ENCODE assay signal across 16 cellular contexts in genomic region chr14:87052646-87053225, GRCh38.
DNase-seq lines count a peak whose midpoint lies in the region; ATAC-seq, FAIRE-seq and TF ChIP-seq lines count a peak whose summit lies in the region.
"Had no signal": no experiment of that assay in that cellular context is flagged by ENCODE, and none has a peak within 500 bp of the region (broad histone marks: within the 10 kb centered on the region; RNA-seq: fewer than 3 reads in every experiment).

No MANE protein-coding gene starts in this region.

- ATAC-seq in body of pancreas: peak; percentile 57
- peak in 3 of 4 donors; percentile 37 to 64 (median 45) for ATAC-seq in pancreas
- no peak for ATAC-seq in WTC11
- ATAC-seq: A549; CD8-positive, alpha-beta T cell had no signal

- no peak overlapping the region for H3K4me3 ChIP-seq in body of pancreas
- no peak overlapping the region for H3K4me3 ChIP-seq in pancreas
- H3K4me3 ChIP-seq: A549, BLaER1, HAP-1, PC-9 had no signal

- H3K4me1 ChIP-seq in body of pancreas: peaks cover 10% of the 10 kb centered on the region
- peaks cover 0 to 4% (median 0%) of the 10 kb centered on the region in 3 donors for H3K4me1 ChIP-seq in pancreas
- H3K4me1 ChIP-seq: A549, BLaER1, HAP-1 had no signal

- no peaks in the 10 kb centered on the region for H3K27me3 Mint-ChIP-seq in WTC11 (ENCODE audit: low read depth)
- no peaks in the 10 kb centered on the region for H3K27me3 Mint-ChIP-seq in activated CD4-positive, alpha-beta memory T cell treated with anti-CD3 and anti-CD28 coated beads, Interleukin-2, amount 10 ng/mL, durations not matched to agents 7 days and 5 days

- no peaks in the 10 kb centered on the region for H3K36me3 Mint-ChIP-seq in WTC11
- H3K36me3 Mint-ChIP-seq in activated CD4-positive, alpha-beta memory T cell treated with anti-CD3 and anti-CD28 coated beads, Interleukin-2, amount 10 ng/mL, durations not matched to agents 7 days and 5 days (ENCODE audit: low read depth): no peaks in the 10 kb centered on the region
- H3K36me3 Mint-ChIP-seq: CD8-positive, alpha-beta T cell had no signal

- peak; percentile 56 for DNase-seq in DMS 273 treated with DMSO at 0.1 percent for 48 hours (lab: John Stamatoyannopoulos, UW)
- peak; percentile 85 to 94 for DNase-seq in NCI-H524 (lab: John Stamatoyannopoulos, UW)
- no peak for DNase-seq in body of pancreas
- peak in 1 of 6 donors; percentile 23 for DNase-seq in pancreas
- no peak for DNase-seq in WTC11 (ENCODE audit: low spot score)
- no peak for DNase-seq in activated CD4-positive, alpha-beta memory T cell treated with anti-CD3 and anti-CD28 coated beads, Interleukin-2, amount 10 ng/mL, durations not matched to agents 7 days and 5 days
- no peak for DNase-seq in GM19239 (ENCODE audit: insufficient read length, low spot score)
- DNase-seq in activated T-cell treated with anti-CD3 and anti-CD28 coated beads for 4 hours: no peak
- DNase-seq: Calu3; CD8-positive, alpha-beta T cell; DMS79 treated with DMSO at 0.1 percent for 48 hours; NCI-H187 treated with DMSO at 0.1 percent for 48 hours; PC-9 had no signal

- no peak for TF ChIP-seq POLR2A in body of pancreas (IDR thresholded peaks at IDR 0.05)

- POLR2A ChIA-PET in WTC11 (lab: Charles Lee): no interaction called here
- POLR2A ChIA-PET in activated CD4-positive, alpha-beta memory T cell treated with anti-CD3 and anti-CD28 coated beads, Interleukin-2, amount 10 ng/mL, durations not matched to agents 7 days and 5 days (lab: Charles Lee): no interaction called here

- FAIRE-seq in pancreas (lab: Jason Lieb, UNC): no peak
- no peak for FAIRE-seq in GM19239 (lab: Jason Lieb, UNC)
- FAIRE-seq: A549 had no signal

- H3K27ac ChIP-seq in body of pancreas (peak overlapping the region in 1 of 4 donors; percentile 37), pancreas (no peak overlapping the region)
- H3K27ac ChIP-seq: A549, BLaER1, PC-9 had no signal

- CTCF ChIA-PET in WTC11 (lab: Charles Lee): no interaction called here
- CTCF ChIA-PET in activated CD4-positive, alpha-beta memory T cell treated with anti-CD3 and anti-CD28 coated beads, Interleukin-2, amount 10 ng/mL, durations not matched to agents 7 days and 5 days (lab: Charles Lee): no interaction called here

- H3K4me3 Mint-ChIP-seq in WTC11: no peak overlapping the region
- H3K4me3 Mint-ChIP-seq in activated CD4-positive, alpha-beta memory T cell treated with anti-CD3 and anti-CD28 coated beads, Interleukin-2, amount 10 ng/mL, durations not matched to agents 7 days and 5 days: no peak overlapping the region
- H3K4me3 Mint-ChIP-seq: CD8-positive, alpha-beta T cell had no signal

- H3K9me3 ChIP-seq in body of pancreas: no peaks in the 10 kb centered on the region
- no peaks in the 10 kb centered on the region for H3K9me3 ChIP-seq in pancreas
- H3K9me3 ChIP-seq: A549, BLaER1, HAP-1 had no signal

- intact Hi-C loops in body of pancreas (cut with DNase I) (no loop called here), pancreas (cut with DNase I) (no loop called here)

- peaks cover 13% of the 10 kb centered on the region for H3K4me1 Mint-ChIP-seq in WTC11
- H3K4me1 Mint-ChIP-seq in activated CD4-positive, alpha-beta memory T cell treated with anti-CD3 and anti-CD28 coated beads, Interleukin-2, amount 10 ng/mL, durations not matched to agents 7 days and 5 days: no peaks in the 10 kb centered on the region

- no peak overlapping the region for H3K27ac Mint-ChIP-seq in WTC11
- no peak overlapping the region for H3K27ac Mint-ChIP-seq in activated CD4-positive, alpha-beta memory T cell treated with anti-CD3 and anti-CD28 coated beads, Interleukin-2, amount 10 ng/mL, durations not matched to agents 7 days and 5 days
- H3K27ac Mint-ChIP-seq: CD8-positive, alpha-beta T cell had no signal

- no peaks in the 10 kb centered on the region for H3K9me3 Mint-ChIP-seq in WTC11
- H3K9me3 Mint-ChIP-seq in activated CD4-positive, alpha-beta memory T cell treated with anti-CD3 and anti-CD28 coated beads, Interleukin-2, amount 10 ng/mL, durations not matched to agents 7 days and 5 days: peaks cover 3% of the 10 kb centered on the region

- 59 to 62% methylated on average over 1 of the region's 1 CpG for WGBS in body of pancreas, 2 donors
- 71 to 76% methylated on average over 1 of the region's 1 CpG for WGBS in pancreas, 2 donors

- H3K36me3 ChIP-seq in body of pancreas (replicated peaks in 1 of 2; ENCODE audit: insufficient read depth in 1 of 2, low read depth in 2 of 2): no peaks in the 10 kb centered on the region
- H3K36me3 ChIP-seq in pancreas: no peaks in the 10 kb centered on the region
- H3K36me3 ChIP-seq: BLaER1, HAP-1 had no signal

- TF ChIP-seq CTCF in body of pancreas (IDR thresholded peaks at IDR 0.05) (no peak), pancreas (IDR thresholded peaks at IDR 0.05) (no peak), WTC11 (IDR thresholded peaks at IDR 0.05) (no peak)

- H3K27me3 ChIP-seq in body of pancreas (no peaks in the 10 kb centered on the region), pancreas (no peaks in the 10 kb centered on the region)
- H3K27me3 ChIP-seq: BLaER1 had no signal

TF ChIP-seq in WTC11, 78 proteins besides CTCF, POLR2A, EP300 and RAD21:
- no peak for TF ChIP-seq CREB1 (CRISPR knock-in tag; IDR thresholded peaks at IDR 0.05)
- no peak for TF ChIP-seq GTF2I (CRISPR knock-in tag; conservative IDR thresholded peaks at IDR 0.05)
- no peak for TF ChIP-seq NR1H2 (CRISPR knock-in tag; IDR thresholded peaks at IDR 0.05)

Comparison
In these comparisons a context has a peak if more than half of its experiments do, and no peak if none do; other contexts are left out.
1. DNase-seq: peak in DMS 273 treated with DMSO at 0.1 percent for 48 hours (single experiment) and NCI-H524 (2 of 2); none in body of pancreas (0 of 4), WTC11 (single experiment), activated CD4-positive, alpha-beta memory T cell treated with anti-CD3 and anti-CD28 coated beads, Interleukin-2, amount 10 ng/mL, durations not matched to agents 7 days and 5 days (single experiment), GM19239 (single experiment) and activated T-cell treated with anti-CD3 and anti-CD28 coated beads for 4 hours (single experiment).